23 cellular contexts compared by ENCODE assay signal in genomic region chr14:44154889-44155288, GRCh38.
"Had no signal": no experiment of that assay in that cellular context is flagged by ENCODE, and none has a peak within 500 bp of the region (broad histone marks: within the 10 kb centered on the region; RNA-seq: fewer than 3 reads in every experiment).

No MANE protein-coding gene starts in this region.

- DNase-seq: activated CD4-positive, alpha-beta T cell treated with anti-CD3 and anti-CD28 coated beads for 1 hour; activated CD4-positive, alpha-beta T cell treated with anti-CD3 and anti-CD28 coated beads, Interleukin-2, amount 50 U/mL, for 4 hours; activated gamma-delta T cell; effector memory CD4-positive, alpha-beta T cell; esophagus squamous epithelium; foreskin melanocyte; glutamatergic neuron; hippocampal formation; left colon; lower lobe of right lung; natural killer cell; stimulated activated CD4-positive, alpha-beta T cell treated with anti-CD3 and anti-CD28 coated beads, Interleukin-12 subunit alpha, Interleukin-12 subunit beta, amount 100 ng/mL, for 4 hours; stimulated activated CD4-positive, alpha-beta T cell treated with anti-CD3 and anti-CD28 coated beads, Interleukin-1b, Interleukin-23, amount 100 ng/mL, for 48 hours; stimulated activated CD8-positive, alpha-beta memory T cell treated with anti-CD3 and anti-CD28 coated beads, Interleukin-4, amount 100 ng/mL, for 48 hours; stimulated activated naive CD4-positive, alpha-beta T cell; substantia nigra; tibial artery; WERI-Rb-1 had no signal

- H3K36me3 ChIP-seq: ascending aorta, esophagus squamous epithelium, lower lobe of right lung, neutrophil, tibial artery, WERI-Rb-1 had no signal

- ATAC-seq: left colon, lower lobe of right lung, natural killer cell had no signal

- H3K27me3 ChIP-seq: ascending aorta, esophagus squamous epithelium, neutrophil, tibial artery had no signal

- H3K79me2 ChIP-seq: parathyroid adenoma had no signal

- H2AFZ ChIP-seq: parathyroid adenoma had no signal

- H3K27me3 Mint-ChIP-seq: activated naive CD4-positive, alpha-beta T cell treated with anti-CD3 and anti-CD28 coated beads, Interleukin-2, amount 50 U/mL, for 24 hours; dendritic cell treated with granulocyte-macrophage colony-stimulating factor and Interleukin-4, amounts not matched to agents 40 ng/mL and 50 ng/mL, for 4 days had no signal

- H3K4me3 ChIP-seq: ascending aorta, esophagus squamous epithelium, lower lobe of right lung, tibial artery had no signal

- H3K36me3 Mint-ChIP-seq: activated naive CD4-positive, alpha-beta T cell treated with anti-CD3 and anti-CD28 coated beads, Interleukin-2, amount 50 U/mL, for 24 hours had no signal

- H3K27ac ChIP-seq: ascending aorta, esophagus squamous epithelium, lower lobe of right lung, neutrophil, parathyroid adenoma, tibial artery, WERI-Rb-1 had no signal

- H3K27ac Mint-ChIP-seq: dendritic cell treated with granulocyte-macrophage colony-stimulating factor and Interleukin-4, amounts not matched to agents 40 ng/mL and 50 ng/mL, for 4 days; natural killer cell had no signal

- H3K4me3 Mint-ChIP-seq: activated naive CD4-positive, alpha-beta T cell treated with anti-CD3 and anti-CD28 coated beads, Interleukin-2, amount 50 U/mL, for 24 hours; dendritic cell treated with granulocyte-macrophage colony-stimulating factor and Interleukin-4, amounts not matched to agents 40 ng/mL and 50 ng/mL, for 4 days; natural killer cell had no signal

- H3K9me3 ChIP-seq: lower lobe of right lung, neutrophil had no signal

- H3K4me1 ChIP-seq: ascending aorta, esophagus squamous epithelium, lower lobe of right lung, parathyroid adenoma, tibial artery had no signal

- H3K9ac ChIP-seq: parathyroid adenoma had no signal

- H3K4me1 Mint-ChIP-seq: activated naive CD4-positive, alpha-beta T cell treated with anti-CD3 and anti-CD28 coated beads, Interleukin-2, amount 50 U/mL, for 24 hours; natural killer cell had no signal
